In genomic region chr1:223214272-223214807, GRCh38 we compare ENCODE assay signal across 17 cellular contexts.
"Had no signal": no experiment of that assay in that cellular context is flagged by ENCODE, and none has a peak within 500 bp of the region (broad histone marks: within the 10 kb centered on the region; RNA-seq: fewer than 3 reads in every experiment).

No MANE protein-coding gene starts in this region.

- H3K9me3 ChIP-seq: ascending aorta had no signal

- ATAC-seq: activated T-cell treated with anti-CD3 and anti-CD28 coated beads, Interleukin-2, amount 50 U/mL, for 4 hours; left lung; sciatic nerve; stimulated activated naive B cell treated with anti-CD40 and anti-IgM and Interleukin-4, amounts not matched to agents 10 μg/mL and 1 μg/mL and 100 μg/mL, for 72 hours had no signal

- H3K27ac ChIP-seq: ascending aorta, left lung, thoracic aorta had no signal

- H3K4me3 ChIP-seq: ascending aorta, left lung, smooth muscle cell, thoracic aorta had no signal

- H3K4me1 Mint-ChIP-seq: activated CD4-positive, alpha-beta memory T cell treated with anti-CD3 and anti-CD28 coated beads, Interleukin-2, amount 10 ng/mL, durations not matched to agents 7 days and 5 days; mesothelial cell of epicardium; stimulated activated naive B cell treated with anti-CD40 and anti-IgM and Interleukin-4, amounts not matched to agents 10 μg/mL and 1 μg/mL and 100 μg/mL, for 72 hours had no signal

- DNase-seq: activated CD4-positive, alpha-beta memory T cell treated with anti-CD3 and anti-CD28 coated beads, Interleukin-2, amount 10 ng/mL, durations not matched to agents 7 days and 5 days; activated CD4-positive, alpha-beta T cell treated with anti-CD3 and anti-CD28 coated beads for 48 hours; activated CD4-positive, CD25-positive, alpha-beta regulatory T cell; activated naive CD4-positive, alpha-beta T cell treated with anti-CD3 and anti-CD28 coated beads, Interleukin-2, amount 50 U/mL, for 16 hours; activated T-cell treated with anti-CD3 and anti-CD28 coated beads, Interleukin-2, amount 50 U/mL, for 4 hours; effector CD4-positive, alpha-beta T cell; kidney; left lung; stimulated activated CD4-positive, alpha-beta T cell treated with anti-CD3 and anti-CD28 coated beads, Interleukin-4, amount 100 ng/mL, for 4 hours; stimulated activated naive B cell treated with anti-CD40 and anti-IgM and Interleukin-4, amounts not matched to agents 10 μg/mL and 1 μg/mL and 100 μg/mL, for 72 hours had no signal

- H3K27ac Mint-ChIP-seq: activated CD4-positive, alpha-beta memory T cell treated with anti-CD3 and anti-CD28 coated beads, Interleukin-2, amount 10 ng/mL, durations not matched to agents 7 days and 5 days; mesothelial cell of epicardium; stimulated activated naive B cell treated with anti-CD40 and anti-IgM and Interleukin-4, amounts not matched to agents 10 μg/mL and 1 μg/mL and 100 μg/mL, for 72 hours; T-helper 2 cell treated with Interferon-gamma antibody and Interleukin-4, amounts not matched to agents 5 μg/mL and 100 μg/mL, for 36 hours had no signal

- H3K4me1 ChIP-seq: ascending aorta, left lung had no signal

- H3K36me3 ChIP-seq: ascending aorta, left lung, thoracic aorta had no signal

- H3K27me3 ChIP-seq: ascending aorta, left lung had no signal

- H3K4me3 Mint-ChIP-seq: activated CD4-positive, alpha-beta memory T cell treated with anti-CD3 and anti-CD28 coated beads, Interleukin-2, amount 10 ng/mL, durations not matched to agents 7 days and 5 days; activated T-cell treated with anti-CD3 and anti-CD28 coated beads, Interleukin-2, amount 50 U/mL, for 4 hours; mesothelial cell of epicardium; nephron; stimulated activated naive B cell treated with anti-CD40 and anti-IgM and Interleukin-4, amounts not matched to agents 10 μg/mL and 1 μg/mL and 100 μg/mL, for 72 hours; T-helper 2 cell treated with Interferon-gamma antibody and Interleukin-4, amounts not matched to agents 5 μg/mL and 100 μg/mL, for 36 hours had no signal
